19 cellular contexts compared by ENCODE assay signal in genomic region chr6:17869753-17870050, GRCh38.
DNase-seq lines count a peak whose midpoint lies in the region; TF ChIP-seq lines count a peak whose summit lies in the region.
"Had no signal": no experiment of that assay in that cellular context is flagged by ENCODE, and none has a peak within 500 bp of the region (broad histone marks: within the 10 kb centered on the region; RNA-seq: fewer than 3 reads in every experiment).

No MANE protein-coding gene starts in this region.

- no peaks in the 10 kb centered on the region for H3K9me3 ChIP-seq in uterus
- H3K9me3 ChIP-seq: heart right ventricle, MG63, Peyer's patch, upper lobe of left lung had no signal

- no peaks in the 10 kb centered on the region for H3K27me3 ChIP-seq in uterus
- H3K27me3 ChIP-seq: heart right ventricle, MG63, Peyer's patch, upper lobe of left lung had no signal

- H3K4me3 ChIP-seq in uterus, result no peak overlapping the region
- H3K4me3 ChIP-seq: heart right ventricle, MG63, Peyer's patch, upper lobe of left lung had no signal

- peak; percentile 64 for DNase-seq in NCI-H82 (lab: John Stamatoyannopoulos, UW)
- no peak for DNase-seq in NCI-H82 treated with DMSO at 0.1 percent for 48 hours (lab: John Stamatoyannopoulos, UW; ENCODE audit: unreplicated experiment)
- peak; percentile 46 for DNase-seq in dermis blood vessel endothelial cell
- peak; percentile 29 for DNase-seq in medulla oblongata (ENCODE audit: extremely low spot score)
- no peak for DNase-seq in uterus
- DNase-seq in NCI-H2196 (lab: John Stamatoyannopoulos, UW; ENCODE audit: unreplicated experiment), result no peak
- DNase-seq in NK-92 treated with Interleukin-12 subunit alpha and Interleukin-12 subunit beta, amount 100 ng/mL, for 24 hours (lab: John Stamatoyannopoulos, UW), result no peak
- no peak for DNase-seq in NCI-H748 treated with DMSO at 0.1 percent for 48 hours (lab: John Stamatoyannopoulos, UW)
- DNase-seq: activated B cell treated with CpG ODN at 0.5 μM for 24 hours; activated CD8-positive, alpha-beta memory T cell treated with anti-CD3 and anti-CD28 coated beads, Interleukin-2, amount 10 ng/mL, durations not matched to agents 7 days and 5 days; activated effector memory CD4-positive, alpha-beta T cell treated with anti-CD3 and anti-CD28 coated beads, Interleukin-2, amount 50 U/mL, for 16 hours; heart right ventricle; islet precursor cell; MG63; NCI-H1930; Peyer's patch; stimulated activated CD4-positive, alpha-beta T cell treated with anti-CD3 and anti-CD28 coated beads, Interleukin-4, amount 100 ng/mL, for 4 hours; upper lobe of left lung had no signal

- no peaks in the 10 kb centered on the region for H3K36me3 ChIP-seq in uterus
- H3K36me3 ChIP-seq: MG63, Peyer's patch, upper lobe of left lung had no signal

- H3K27ac ChIP-seq in uterus, result peak overlapping the region; percentile 20 to 66
- H3K27ac ChIP-seq: C4-2B, Peyer's patch, upper lobe of left lung had no signal

- TF ChIP-seq CTCF in uterus (IDR thresholded peaks at IDR 0.05), result no peak

- intact Hi-C loops in uterus (cut with DNase I; ENCODE audit: low total_unique reads), result no loop called here

- no peak for TF ChIP-seq POLR2A in uterus (IDR thresholded peaks at IDR 0.05)

- H3K4me1 ChIP-seq in uterus, result peaks cover 2 to 7% of the 10 kb centered on the region in 2 donors
- H3K4me1 ChIP-seq: Peyer's patch had no signal

Comparison
In these comparisons a context has a peak if more than half of its experiments do, and no peak if none do; other contexts are left out.
1. DNase-seq: peak in NCI-H82 (single experiment), dermis blood vessel endothelial cell (single experiment) and medulla oblongata (single experiment); none in NCI-H82 treated with DMSO at 0.1 percent for 48 hours (single experiment), uterus (0 of 2), NCI-H2196 (single experiment), NK-92 treated with Interleukin-12 subunit alpha and Interleukin-12 subunit beta, amount 100 ng/mL, for 24 hours (single experiment) and NCI-H748 treated with DMSO at 0.1 percent for 48 hours (single experiment).